In genomic region chr4:7375427-7375826, GRCh38 we compare ENCODE assay signal across 21 cellular contexts. TPM values are rescaled to one million over a fixed set of nuclear protein-coding genes. Genes with fewer than 3 reads are reported as not detected.
DNase-seq lines count a peak whose midpoint lies in the region; ATAC-seq and TF ChIP-seq lines count a peak whose summit lies in the region.
"Had no signal": no experiment of that assay in that cellular context is flagged by ENCODE, and none has a peak within 500 bp of the region (broad histone marks: within the 10 kb centered on the region; RNA-seq: fewer than 3 reads in every experiment).

No MANE protein-coding gene starts in this region.

- intact Hi-C loops in vagina (cut with DNase I), result no loop called here

- no peak for TF ChIP-seq POLR2A in vagina (IDR thresholded peaks at IDR 0.05)

- no peak for TF ChIP-seq CTCF in brain (conservative IDR thresholded peaks at IDR 0.05)
- TF ChIP-seq CTCF in vagina (IDR thresholded peaks at IDR 0.05), result no peak

- H3K36me3 ChIP-seq in vagina, result no peaks in the 10 kb centered on the region
- H3K36me3 ChIP-seq: pancreas, tibial nerve had no signal

- ATAC-seq in GM18873 (IDR thresholded peaks at IDR 0.05; ENCODE audit: low FRiP score, unreplicated experiment), result no peak
- no peak for ATAC-seq in HG02973 (IDR thresholded peaks at IDR 0.05; ENCODE audit: unreplicated experiment)
- ATAC-seq: activated CD4-positive, CD25-positive, alpha-beta regulatory T cell treated with anti-CD3 and anti-CD28 coated beads, Interleukin-2, amount 50 U/mL, for 24 hours; pancreas had no signal

- peaks cover 11% of the 10 kb centered on the region for H3K27me3 Mint-ChIP-seq in brain
- H3K27me3 Mint-ChIP-seq: CD4-positive, CD25-positive, alpha-beta regulatory T cell had no signal

- no peaks in the 10 kb centered on the region for H3K9me3 Mint-ChIP-seq in brain
- H3K9me3 Mint-ChIP-seq: central memory CD8-positive, alpha-beta T cell had no signal

- DNase-seq in NCI-H2196 (lab: John Stamatoyannopoulos, UW; ENCODE audit: unreplicated experiment), result peak; percentile 31
- DNase-seq in NCI-H2196 treated with DMSO at 0.1 percent for 48 hours (lab: John Stamatoyannopoulos, UW; ENCODE audit: unreplicated experiment), result no peak
- peak; percentile 52 for DNase-seq in medulla oblongata (ENCODE audit: extremely low spot score)
- no peak for DNase-seq in vagina (ENCODE audit: extremely low spot score in 2 of 2)
- no peak for DNase-seq in stimulated activated CD4-positive, alpha-beta T cell treated with anti-CD3 and anti-CD28 coated beads, Interleukin-2, amount 100 ng/mL, for 48 hours
- DNase-seq: 8988T; CD4-positive, CD25-positive, alpha-beta regulatory T cell; DMS79; foreskin melanocyte; NCI-H1694 treated with DMSO at 0.1 percent for 48 hours; NCI-H510A treated with DMSO at 0.1 percent for 48 hours had no signal

- peak overlapping the region; percentile 6 for H3K27ac ChIP-seq in vagina
- H3K27ac ChIP-seq: pancreas had no signal

- peaks cover 15% of the 10 kb centered on the region for H3K4me1 ChIP-seq in vagina
- H3K4me1 ChIP-seq: pancreas had no signal

- peaks cover 86% of the 10 kb centered on the region for H3K4me1 Mint-ChIP-seq in brain
- H3K4me1 Mint-ChIP-seq: central memory CD8-positive, alpha-beta T cell had no signal

- H3K27ac Mint-ChIP-seq in brain, result peak overlapping the region; percentile 66 to 94 (median 75)
- H3K27ac Mint-ChIP-seq: CD4-positive, CD25-positive, alpha-beta regulatory T cell; T-helper 2 cell treated with Interferon-gamma antibody and Interleukin-4, amounts not matched to agents 5 μg/mL and 100 μg/mL, for 36 hours had no signal

- no peaks in the 10 kb centered on the region for H3K36me3 Mint-ChIP-seq in brain
- H3K36me3 Mint-ChIP-seq: CD4-positive, CD25-positive, alpha-beta regulatory T cell had no signal

- H3K4me3 Mint-ChIP-seq in brain, result peak overlapping the region in 1 of 5 experiments; percentile 1
- H3K4me3 Mint-ChIP-seq: CD4-positive, CD25-positive, alpha-beta regulatory T cell; central memory CD8-positive, alpha-beta T cell; T-helper 2 cell treated with Interferon-gamma antibody and Interleukin-4, amounts not matched to agents 5 μg/mL and 100 μg/mL, for 36 hours had no signal

- no peak overlapping the region for H3K4me3 ChIP-seq in vagina
- H3K4me3 ChIP-seq: pancreas, skin epidermis, tibial nerve had no signal

- H3K9me3 ChIP-seq in vagina, result no peaks in the 10 kb centered on the region
- H3K9me3 ChIP-seq: pancreas, tibial nerve had no signal

- H3K27me3 ChIP-seq in vagina, result no peaks in the 10 kb centered on the region
- H3K27me3 ChIP-seq: tibial nerve had no signal

RNA-seq across cellular contexts. Expression of gene PSAPL1, which starts 59.3 kb away (rescaled TPM):
- polyA plus RNA-seq in brain (ENCODE audit: insufficient read depth, low read depth, low replicate concordance), result not detected
- not detected for total RNA-seq in vagina
- total RNA-seq: CD4-positive, CD25-positive, alpha-beta regulatory T cell; myocyte had no signal
- polyA plus RNA-seq: CD4-positive, CD25-positive, alpha-beta regulatory T cell; pancreas had no signal

Comparison
In these comparisons a context has a peak if more than half of its experiments do, and no peak if none do; other contexts are left out.
1. DNase-seq: peak in NCI-H2196 (single experiment) and medulla oblongata (single experiment); none in NCI-H2196 treated with DMSO at 0.1 percent for 48 hours (single experiment), vagina (0 of 2) and stimulated activated CD4-positive, alpha-beta T cell treated with anti-CD3 and anti-CD28 coated beads, Interleukin-2, amount 100 ng/mL, for 48 hours (0 of 2).